In the genomic region with DNA sequence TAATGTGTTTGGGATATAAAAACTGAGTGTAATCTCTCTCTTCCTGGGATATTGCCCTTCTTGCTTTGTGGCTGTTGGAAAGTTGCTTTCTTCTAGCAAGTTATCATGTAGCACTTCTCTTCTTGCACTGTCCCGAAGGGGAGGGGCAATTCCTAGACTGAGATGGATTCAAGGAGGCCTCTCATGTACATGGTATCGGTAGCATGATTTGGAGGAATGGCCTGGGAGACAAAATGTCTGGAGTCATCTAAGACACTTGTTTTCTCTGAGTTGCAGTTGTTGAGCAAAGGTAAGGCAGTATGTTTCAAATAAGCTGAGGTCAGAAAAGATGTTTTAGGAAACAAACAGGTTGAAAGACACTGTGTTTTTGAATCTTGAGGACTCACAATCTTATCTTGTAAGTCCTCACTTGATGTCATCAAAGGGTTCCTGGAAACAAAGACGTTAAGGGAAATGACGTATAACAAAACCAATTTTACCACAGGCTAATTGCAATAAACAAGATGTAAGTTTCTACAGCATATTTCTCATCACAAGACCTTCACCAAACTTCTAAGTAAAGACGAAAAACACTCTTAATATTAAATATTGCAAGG, we compare ENCODE assay signal across 1 cellular context.
TF ChIP-seq lines count a peak whose summit lies in the region.

No MANE protein-coding gene starts in this region.

TF ChIP-seq in K562, 482 proteins besides CTCF, POLR2A, EP300 and RAD21 (continued from another document and continues in another):
- TF ChIP-seq TBL1XR1 (IDR thresholded peaks at IDR 0.05; ENCODE audit: low read length in 2 of 2): no peak
- TF ChIP-seq NUFIP1 (IDR thresholded peaks at IDR 0.05; ENCODE audit: partially characterized antibody): no peak
- peak; percentile 50; the same call in 1 of the 2 replicates for TF ChIP-seq FOSL1 (tag; conservative IDR thresholded peaks at IDR 0.05)
- no peak for TF ChIP-seq NCOA1 (IDR thresholded peaks at IDR 0.05; ENCODE audit: low read depth)
- no peak for TF ChIP-seq ZNF707 (CRISPR knock-in tag; conservative IDR thresholded peaks at IDR 0.05)
- TF ChIP-seq, protein P1, sequence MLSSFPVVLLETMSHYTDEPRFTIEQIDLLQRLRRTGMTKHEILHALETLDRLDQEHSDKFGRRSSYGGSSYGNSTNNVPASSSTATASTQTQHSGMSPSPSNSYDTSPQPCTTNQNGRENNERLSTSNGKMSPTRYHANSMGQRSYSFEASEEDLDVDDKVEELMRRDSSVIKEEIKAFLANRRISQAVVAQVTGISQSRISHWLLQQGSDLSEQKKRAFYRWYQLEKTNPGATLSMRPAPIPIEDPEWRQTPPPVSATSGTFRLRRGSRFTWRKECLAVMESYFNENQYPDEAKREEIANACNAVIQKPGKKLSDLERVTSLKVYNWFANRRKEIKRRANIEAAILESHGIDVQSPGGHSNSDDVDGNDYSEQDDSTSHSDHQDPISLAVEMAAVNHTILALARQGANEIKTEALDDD (IDR thresholded peaks at IDR 0.05): no peak
- TF ChIP-seq RB1 (IDR thresholded peaks at IDR 0.05; ENCODE audit: low read depth): no peak
- no peak for TF ChIP-seq NR1H2 (CRISPR knock-in tag; IDR thresholded peaks at IDR 0.05)
- no peak for TF ChIP-seq MEF2D (tag; conservative IDR thresholded peaks at IDR 0.05; ENCODE audit: low read depth)
- TF ChIP-seq, protein P2, sequence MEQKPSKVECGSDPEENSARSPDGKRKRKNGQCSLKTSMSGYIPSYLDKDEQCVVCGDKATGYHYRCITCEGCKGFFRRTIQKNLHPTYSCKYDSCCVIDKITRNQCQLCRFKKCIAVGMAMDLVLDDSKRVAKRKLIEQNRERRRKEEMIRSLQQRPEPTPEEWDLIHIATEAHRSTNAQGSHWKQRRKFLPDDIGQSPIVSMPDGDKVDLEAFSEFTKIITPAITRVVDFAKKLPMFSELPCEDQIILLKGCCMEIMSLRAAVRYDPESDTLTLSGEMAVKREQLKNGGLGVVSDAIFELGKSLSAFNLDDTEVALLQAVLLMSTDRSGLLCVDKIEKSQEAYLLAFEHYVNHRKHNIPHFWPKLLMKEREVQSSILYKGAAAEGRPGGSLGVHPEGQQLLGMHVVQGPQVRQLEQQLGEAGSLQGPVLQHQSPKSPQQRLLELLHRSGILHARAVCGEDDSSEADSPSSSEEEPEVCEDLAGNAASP (IDR thresholded peaks at IDR 0.05): no peak
- peak in 1 of 2 experiments; percentile 30; a peak in 1 of 4 replicates for TF ChIP-seq MAZ (CRISPR knock-in tag; conservative IDR thresholded peaks at IDR 0.05 in 1 of 2, IDR thresholded peaks at IDR 0.05 in 1 of 2)
- TF ChIP-seq, protein P3, sequence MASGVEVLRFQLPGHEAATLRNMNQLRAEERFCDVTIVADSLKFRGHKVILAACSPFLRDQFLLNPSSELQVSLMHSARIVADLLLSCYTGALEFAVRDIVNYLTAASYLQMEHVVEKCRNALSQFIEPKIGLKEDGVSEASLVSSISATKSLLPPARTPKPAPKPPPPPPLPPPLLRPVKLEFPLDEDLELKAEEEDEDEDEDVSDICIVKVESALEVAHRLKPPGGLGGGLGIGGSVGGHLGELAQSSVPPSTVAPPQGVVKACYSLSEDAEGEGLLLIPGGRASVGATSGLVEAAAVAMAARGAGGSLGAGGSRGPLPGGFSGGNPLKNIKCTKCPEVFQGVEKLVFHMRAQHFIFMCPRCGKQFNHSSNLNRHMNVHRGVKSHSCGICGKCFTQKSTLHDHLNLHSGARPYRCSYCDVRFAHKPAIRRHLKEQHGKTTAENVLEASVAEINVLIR (CRISPR knock-in tag; IDR thresholded peaks at IDR 0.05): peak; percentile 79
- no peak for TF ChIP-seq RFX1 (IDR thresholded peaks at IDR 0.05)
- TF ChIP-seq SOX6 (IDR thresholded peaks at IDR 0.05): peak; percentile 35; the same call in 1 of the 2 replicates
- TF ChIP-seq CBFB (CRISPR knock-in tag; IDR thresholded peaks at IDR 0.05): no peak
- TF ChIP-seq KLF13 (tag; IDR thresholded peaks at IDR 0.05; ENCODE audit: borderline replicate concordance, low read depth): no peak
- TF ChIP-seq RCOR1 (IDR thresholded peaks at IDR 0.05; ENCODE audit: borderline replicate concordance in 1 of 2, low read depth in 2 of 2, low read length in 2 of 2): no peak
- TF ChIP-seq CREB1 (IDR thresholded peaks at IDR 0.05): peak; percentile 74
- peak; percentile 41; the same call in 1 of the 2 replicates for TF ChIP-seq CREB1 (CRISPR knock-in tag; IDR thresholded peaks at IDR 0.05)
- TF ChIP-seq ZFX (CRISPR knock-in tag; IDR thresholded peaks at IDR 0.05): 0 out of 2 replicates have a peak, but pooled peaks have one; percentile 16
- no peak for TF ChIP-seq HNRNPL (IDR thresholded peaks at IDR 0.05; ENCODE audit: low read depth, low read length)
- 0 out of 4 replicates have a peak, but pooled peaks of 1 of the 2 experiments have one; percentile 5 for TF ChIP-seq TEAD1 (CRISPR knock-in tag; IDR thresholded peaks at IDR 0.05)
- TF ChIP-seq, protein P4, sequence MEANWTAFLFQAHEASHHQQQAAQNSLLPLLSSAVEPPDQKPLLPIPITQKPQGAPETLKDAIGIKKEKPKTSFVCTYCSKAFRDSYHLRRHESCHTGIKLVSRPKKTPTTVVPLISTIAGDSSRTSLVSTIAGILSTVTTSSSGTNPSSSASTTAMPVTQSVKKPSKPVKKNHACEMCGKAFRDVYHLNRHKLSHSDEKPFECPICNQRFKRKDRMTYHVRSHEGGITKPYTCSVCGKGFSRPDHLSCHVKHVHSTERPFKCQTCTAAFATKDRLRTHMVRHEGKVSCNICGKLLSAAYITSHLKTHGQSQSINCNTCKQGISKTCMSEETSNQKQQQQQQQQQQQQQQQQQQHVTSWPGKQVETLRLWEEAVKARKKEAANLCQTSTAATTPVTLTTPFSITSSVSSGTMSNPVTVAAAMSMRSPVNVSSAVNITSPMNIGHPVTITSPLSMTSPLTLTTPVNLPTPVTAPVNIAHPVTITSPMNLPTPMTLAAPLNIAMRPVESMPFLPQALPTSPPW (CRISPR knock-in tag; IDR thresholded peaks at IDR 0.05): 0 out of 2 replicates have a peak, but pooled peaks have one; percentile 20
- TF ChIP-seq EWSR1 (IDR thresholded peaks at IDR 0.05; ENCODE audit: borderline replicate concordance, low read depth, partially characterized antibody): no peak
- no peak for TF ChIP-seq ZZZ3 (IDR thresholded peaks at IDR 0.05)
- no peak for TF ChIP-seq TAF1 (IDR thresholded peaks at IDR 0.05; ENCODE audit: control insufficient read depth, extremely low read depth, insufficient read depth, low read length, severe bottlenecking)
- TF ChIP-seq MEIS2 (IDR thresholded peaks at IDR 0.05; ENCODE audit: partially characterized antibody): no peak
- no peak for TF ChIP-seq WHSC1 (IDR thresholded peaks at IDR 0.05; ENCODE audit: low read length)
- TF ChIP-seq ATF1 (CRISPR knock-in tag; IDR thresholded peaks at IDR 0.05): no peak
- TF ChIP-seq ATF1 (tag; IDR thresholded peaks at IDR 0.05): peak; percentile 80
- no peak for TF ChIP-seq HDAC3 (IDR thresholded peaks at IDR 0.05; ENCODE audit: borderline replicate concordance, partially characterized antibody)
- TF ChIP-seq HDAC6 (IDR thresholded peaks at IDR 0.05; ENCODE audit: low read depth, low read length): no peak
- peak; percentile 33; the same call in 1 of the 2 replicates for TF ChIP-seq ATF7 (IDR thresholded peaks at IDR 0.05)
- no peak for TF ChIP-seq ZNF282 (CRISPR knock-in tag; IDR thresholded peaks at IDR 0.05)
- TF ChIP-seq, protein P5, sequence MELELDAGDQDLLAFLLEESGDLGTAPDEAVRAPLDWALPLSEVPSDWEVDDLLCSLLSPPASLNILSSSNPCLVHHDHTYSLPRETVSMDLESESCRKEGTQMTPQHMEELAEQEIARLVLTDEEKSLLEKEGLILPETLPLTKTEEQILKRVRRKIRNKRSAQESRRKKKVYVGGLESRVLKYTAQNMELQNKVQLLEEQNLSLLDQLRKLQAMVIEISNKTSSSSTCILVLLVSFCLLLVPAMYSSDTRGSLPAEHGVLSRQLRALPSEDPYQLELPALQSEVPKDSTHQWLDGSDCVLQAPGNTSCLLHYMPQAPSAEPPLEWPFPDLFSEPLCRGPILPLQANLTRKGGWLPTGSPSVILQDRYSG (tag; conservative IDR thresholded peaks at IDR 0.05; ENCODE audit: low read depth): no peak
- no peak; the same call in 1 of the 2 replicates for TF ChIP-seq ZNF583 (CRISPR knock-in tag; IDR thresholded peaks at IDR 0.05)
- no peak for TF ChIP-seq TEAD2 (tag; IDR thresholded peaks at IDR 0.05)
- TF ChIP-seq ZNF175 (CRISPR knock-in tag; IDR thresholded peaks at IDR 0.05; ENCODE audit: low read depth): peak; percentile 78; the same call in 1 of the 2 replicates
- TF ChIP-seq SRSF3 (IDR thresholded peaks at IDR 0.05; ENCODE audit: insufficient read depth, low read length): no peak
- no peak for TF ChIP-seq PCBP1 (IDR thresholded peaks at IDR 0.05; ENCODE audit: low read depth, low read length, poor library complexity, severe bottlenecking)
- TF ChIP-seq SMAD4 (CRISPR knock-in tag; conservative IDR thresholded peaks at IDR 0.05): 0 out of 2 replicates have a peak, but pooled peaks have one; percentile 25
- TF ChIP-seq SETDB1 (IDR thresholded peaks at IDR 0.05; ENCODE audit: low read length): no peak
- no peak for TF ChIP-seq TCF7L2 (IDR thresholded peaks at IDR 0.05; ENCODE audit: low read depth, low read length)
- TF ChIP-seq, protein P6, sequence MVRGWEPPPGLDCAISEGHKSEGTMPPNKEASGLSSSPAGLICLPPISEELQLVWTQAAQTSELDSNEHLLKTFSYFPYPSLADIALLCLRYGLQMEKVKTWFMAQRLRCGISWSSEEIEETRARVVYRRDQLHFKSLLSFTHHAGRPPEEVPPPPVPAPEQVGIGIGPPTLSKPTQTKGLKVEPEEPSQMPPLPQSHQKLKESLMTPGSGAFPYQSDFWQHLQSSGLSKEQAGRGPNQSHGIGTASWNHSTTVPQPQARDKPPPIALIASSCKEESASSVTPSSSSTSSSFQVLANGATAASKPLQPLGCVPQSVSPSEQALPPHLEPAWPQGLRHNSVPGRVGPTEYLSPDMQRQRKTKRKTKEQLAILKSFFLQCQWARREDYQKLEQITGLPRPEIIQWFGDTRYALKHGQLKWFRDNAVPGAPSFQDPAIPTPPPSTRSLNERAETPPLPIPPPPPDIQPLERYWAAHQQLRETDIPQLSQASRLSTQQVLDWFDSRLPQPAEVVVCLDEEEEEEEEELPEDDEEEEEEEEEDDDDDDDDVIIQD (CRISPR knock-in tag; IDR thresholded peaks at IDR 0.05): no peak
- no peak for TF ChIP-seq ELF1 (tag; IDR thresholded peaks at IDR 0.05)
- TF ChIP-seq JUN (IDR thresholded peaks at IDR 0.05; ENCODE audit: borderline replicate concordance, low read depth, low read length): no peak
- no peak for TF ChIP-seq JUN (CRISPR knock-in tag; IDR thresholded peaks at IDR 0.05; ENCODE audit: borderline replicate concordance)
- no peak for TF ChIP-seq ZSCAN29 (IDR thresholded peaks at IDR 0.05)
- no peak for TF ChIP-seq SMARCA4 (IDR thresholded peaks at IDR 0.05)
- no peak for TF ChIP-seq CHCHD3 (CRISPR knock-in tag; IDR thresholded peaks at IDR 0.05)
- TF ChIP-seq PML (IDR thresholded peaks at IDR 0.05; ENCODE audit: low read length): no peak
- TF ChIP-seq, protein P7, sequence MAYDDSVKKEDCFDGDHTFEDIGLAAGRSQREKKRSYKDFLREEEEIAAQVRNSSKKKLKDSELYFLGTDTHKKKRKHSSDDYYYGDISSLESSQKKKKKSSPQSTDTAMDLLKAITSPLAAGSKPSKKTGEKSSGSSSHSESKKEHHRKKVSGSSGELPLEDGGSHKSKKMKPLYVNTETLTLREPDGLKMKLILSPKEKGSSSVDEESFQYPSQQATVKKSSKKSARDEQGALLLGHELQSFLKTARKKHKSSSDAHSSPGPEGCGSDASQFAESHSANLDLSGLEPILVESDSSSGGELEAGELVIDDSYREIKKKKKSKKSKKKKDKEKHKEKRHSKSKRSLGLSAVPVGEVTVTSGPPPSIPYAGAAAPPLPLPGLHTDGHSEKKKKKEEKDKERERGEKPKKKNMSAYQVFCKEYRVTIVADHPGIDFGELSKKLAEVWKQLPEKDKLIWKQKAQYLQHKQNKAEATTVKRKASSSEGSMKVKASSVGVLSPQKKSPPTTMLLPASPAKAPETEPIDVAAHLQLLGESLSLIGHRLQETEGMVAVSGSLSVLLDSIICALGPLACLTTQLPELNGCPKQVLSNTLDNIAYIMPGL (CRISPR knock-in tag; IDR thresholded peaks at IDR 0.05): no peak
- TF ChIP-seq, protein P8, sequence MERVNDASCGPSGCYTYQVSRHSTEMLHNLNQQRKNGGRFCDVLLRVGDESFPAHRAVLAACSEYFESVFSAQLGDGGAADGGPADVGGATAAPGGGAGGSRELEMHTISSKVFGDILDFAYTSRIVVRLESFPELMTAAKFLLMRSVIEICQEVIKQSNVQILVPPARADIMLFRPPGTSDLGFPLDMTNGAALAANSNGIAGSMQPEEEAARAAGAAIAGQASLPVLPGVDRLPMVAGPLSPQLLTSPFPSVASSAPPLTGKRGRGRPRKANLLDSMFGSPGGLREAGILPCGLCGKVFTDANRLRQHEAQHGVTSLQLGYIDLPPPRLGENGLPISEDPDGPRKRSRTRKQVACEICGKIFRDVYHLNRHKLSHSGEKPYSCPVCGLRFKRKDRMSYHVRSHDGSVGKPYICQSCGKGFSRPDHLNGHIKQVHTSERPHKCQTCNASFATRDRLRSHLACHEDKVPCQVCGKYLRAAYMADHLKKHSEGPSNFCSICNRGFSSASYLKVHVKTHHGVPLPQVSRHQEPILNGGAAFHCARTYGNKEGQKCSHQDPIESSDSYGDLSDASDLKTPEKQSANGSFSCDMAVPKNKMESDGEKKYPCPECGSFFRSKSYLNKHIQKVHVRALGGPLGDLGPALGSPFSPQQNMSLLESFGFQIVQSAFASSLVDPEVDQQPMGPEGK (CRISPR knock-in tag; IDR thresholded peaks at IDR 0.05; ENCODE audit: borderline replicate concordance): no peak
- TF ChIP-seq ZNF644 (tag; IDR thresholded peaks at IDR 0.05; ENCODE audit: low read depth): no peak
- TF ChIP-seq ZNF263 (CRISPR knock-in tag; IDR thresholded peaks at IDR 0.05; ENCODE audit: borderline replicate concordance): no peak
- TF ChIP-seq ZNF76 (CRISPR knock-in tag; IDR thresholded peaks at IDR 0.05; ENCODE audit: borderline replicate concordance): no peak
- TF ChIP-seq, protein P9, sequence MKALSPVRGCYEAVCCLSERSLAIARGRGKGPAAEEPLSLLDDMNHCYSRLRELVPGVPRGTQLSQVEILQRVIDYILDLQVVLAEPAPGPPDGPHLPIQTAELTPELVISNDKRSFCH (CRISPR knock-in tag; IDR thresholded peaks at IDR 0.05): no peak
- TF ChIP-seq, protein P9 (tag; IDR thresholded peaks at IDR 0.05): no peak; the same call in 1 of the 2 replicates
- TF ChIP-seq ADNP (tag; IDR thresholded peaks at IDR 0.05): no peak
- peak; percentile 76; the same call in 1 of the 2 replicates for TF ChIP-seq MYBL2 (IDR thresholded peaks at IDR 0.05; ENCODE audit: low read depth)
- TF ChIP-seq MYBL2 (CRISPR knock-in tag; IDR thresholded peaks at IDR 0.05; ENCODE audit: borderline replicate concordance): no peak
- TF ChIP-seq ETV1 (tag; conservative IDR thresholded peaks at IDR 0.05; ENCODE audit: low read depth): peak; percentile 74
- TF ChIP-seq PHB (CRISPR knock-in tag; IDR thresholded peaks at IDR 0.05): no peak
